Comparison of ENCODE assay signal across 1 cellular context in the genomic region with DNA sequence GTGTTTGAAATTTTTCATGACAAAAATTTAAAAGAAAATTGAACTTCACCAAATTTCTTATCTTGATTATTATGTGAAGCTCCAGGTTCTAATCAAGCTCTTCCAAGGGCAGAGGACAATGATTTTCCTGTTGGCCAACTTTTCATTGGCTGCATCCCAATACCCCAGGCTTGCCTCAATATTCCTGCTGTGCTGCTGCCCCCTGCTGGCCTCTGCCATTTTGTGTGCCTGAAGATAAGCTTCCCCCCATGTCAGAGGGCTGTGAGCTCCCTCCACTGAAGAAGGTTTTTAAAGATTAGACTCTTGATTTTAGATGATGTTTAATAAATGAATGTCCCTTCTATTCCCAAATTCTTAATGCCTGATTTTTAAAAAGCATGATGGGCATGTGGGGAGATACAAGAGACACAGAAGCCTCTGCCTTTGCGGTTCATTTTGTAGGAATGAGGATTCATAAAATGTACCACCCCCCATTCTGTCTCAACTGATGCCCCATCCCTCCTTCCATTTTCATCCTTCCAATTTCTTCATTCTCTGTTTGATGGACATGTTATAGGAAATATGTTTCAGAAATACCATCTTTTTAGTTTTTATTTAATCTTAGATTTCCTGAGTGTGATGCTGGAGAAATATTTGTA.
TF ChIP-seq lines count a peak whose summit lies in the region.

No MANE protein-coding gene starts in this region.

TF ChIP-seq in H1, 55 proteins besides CTCF, POLR2A, EP300 and RAD21:
- TF ChIP-seq SAP30 (IDR thresholded peaks at IDR 0.05; ENCODE audit: insufficient read depth, insufficient replicate concordance, low read length) (no peak), YY1 (IDR thresholded peaks at IDR 0.05; ENCODE audit: low read depth, low read length) (peak; percentile 80)
